Comparison of ENCODE assay signal across 13 cellular contexts in genomic region chr22:19870153-19871022, GRCh38. TPM values are rescaled to one million over a fixed set of nuclear protein-coding genes. Genes with fewer than 3 reads are reported as not detected.
DNase-seq lines count a peak whose midpoint lies in the region; ATAC-seq and TF ChIP-seq lines count a peak whose summit lies in the region.
"Had no signal": no experiment of that assay in that cellular context is flagged by ENCODE, and none has a peak within 500 bp of the region (broad histone marks: within the 10 kb centered on the region; RNA-seq: fewer than 3 reads in every experiment).

No MANE protein-coding gene starts in this region.

- no peaks in the 10 kb centered on the region for H3K9me3 Mint-ChIP-seq in GM23338

- H3K4me1 Mint-ChIP-seq in GM23338, result peaks cover 12% of the 10 kb centered on the region

- H3K27ac Mint-ChIP-seq in GM23338, result no peak overlapping the region

- no peaks in the 10 kb centered on the region for H3K27me3 ChIP-seq in BE2C
- no peaks in the 10 kb centered on the region for H3K27me3 ChIP-seq in ovary
- no peaks in the 10 kb centered on the region for H3K27me3 ChIP-seq in GM23338 (ENCODE audit: insufficient read depth)
- H3K27me3 ChIP-seq: vagina had no signal

- H3K36me3 Mint-ChIP-seq in GM23338 (ENCODE audit: low read depth), result no peaks in the 10 kb centered on the region

- no peaks in the 10 kb centered on the region for H3K9me2 ChIP-seq in GM23338 (ENCODE audit: insufficient read depth)

- H3K4me3 Mint-ChIP-seq in GM23338, result no peak overlapping the region

- H3K27me3 Mint-ChIP-seq in GM23338 (ENCODE audit: insufficient read depth, low read depth, poor library complexity), result peaks cover 9% of the 10 kb centered on the region

- peak; percentile 41 for DNase-seq in BE2C
- DNase-seq in NCI-H82 (lab: John Stamatoyannopoulos, UW), result peak; percentile 95
- peak; percentile 77 for DNase-seq in cardiac septum (ENCODE audit: low spot score)
- DNase-seq in ovary, result peak in 4 of 5 donors; percentile 8 to 31 (median 16)
- no peak for DNase-seq in GM23338 (ENCODE audit: low spot score)
- DNase-seq in ureter (ENCODE audit: low spot score), result no peak
- DNase-seq: activated CD4-positive, alpha-beta T cell treated with anti-CD3 and anti-CD28 coated beads, Interleukin-2, amount 50 U/mL, for 1 hour; activated naive CD4-positive, alpha-beta T cell; central memory CD4-positive, alpha-beta T cell; NCI-H1417 treated with DMSO at 0.1 percent for 48 hours had no signal

- H3K4me2 ChIP-seq in GM23338, result no peak overlapping the region

- H3K27ac ChIP-seq in ovary (no peak overlapping the region), GM23338 (ENCODE audit: low read depth) (no peak overlapping the region)
- H3K27ac ChIP-seq: vagina had no signal

- TF ChIP-seq CTCF in BE2C (IDR thresholded peaks at IDR 0.05; ENCODE audit: low read depth, low read length) (no peak), ovary (IDR thresholded peaks at IDR 0.05) (no peak), GM23338 (conservative IDR thresholded peaks at IDR 0.05; ENCODE audit: low read depth in 2 of 2) (no peak)

- H3F3A ChIP-seq in GM23338 (replicated peaks; ENCODE audit: low read depth), result no peaks in the 10 kb centered on the region

- TF ChIP-seq EP300 in ovary (IDR thresholded peaks at IDR 0.05), result no peak

- no peaks in the 10 kb centered on the region for H4K20me1 ChIP-seq in GM23338 (replicated peaks; ENCODE audit: insufficient read depth)

- H3K9me3 ChIP-seq in BE2C (no peaks in the 10 kb centered on the region), ovary (no peaks in the 10 kb centered on the region)
- H3K9me3 ChIP-seq: vagina had no signal

- H3K36me3 ChIP-seq in BE2C (no peaks in the 10 kb centered on the region), ovary (no peaks in the 10 kb centered on the region), GM23338 (ENCODE audit: insufficient read depth) (no peaks in the 10 kb centered on the region)
- H3K36me3 ChIP-seq: vagina had no signal

- ATAC-seq in HG02885 (IDR thresholded peaks at IDR 0.05; ENCODE audit: poor library complexity, unreplicated experiment) (no peak), GM23338 (no peak), HG03571 (IDR thresholded peaks at IDR 0.05; ENCODE audit: unreplicated experiment) (no peak)

- H3K79me2 ChIP-seq in GM23338 (replicated peaks; ENCODE audit: insufficient read depth), result no peaks in the 10 kb centered on the region

- intact Hi-C loops in cardiac septum (cut with DNase I) (no loop called here), ovary (cut with DNase I) (no loop called here)

- no peak for TF ChIP-seq POLR2A in ovary (IDR thresholded peaks at IDR 0.05)

- no peak overlapping the region for H2AFZ ChIP-seq in GM23338

- no peak overlapping the region for H3K4me3 ChIP-seq in BE2C (ENCODE audit: low read depth, low read length)
- no peak overlapping the region for H3K4me3 ChIP-seq in ovary
- H3K4me3 ChIP-seq in GM23338, result no peak overlapping the region
- H3K4me3 ChIP-seq: vagina had no signal

- H3K4me1 ChIP-seq in BE2C (peaks cover 7% of the 10 kb centered on the region), ovary (ENCODE audit: insufficient read depth) (peaks cover 3% of the 10 kb centered on the region), GM23338 (ENCODE audit: insufficient read depth) (no peaks in the 10 kb centered on the region)

- 82 to 87% (median 84%) methylated on average over 30 of the region's 30 CpGs for WGBS in ovary, 3 donors

TF ChIP-seq in GM23338, 12 proteins besides CTCF, POLR2A, EP300 and RAD21 (continues in another document):
- no peak for TF ChIP-seq EZH2phosphoT487 (IDR thresholded peaks at IDR 0.05; ENCODE audit: unreplicated experiment)
- no peak for TF ChIP-seq EZH2 (IDR thresholded peaks at IDR 0.05; ENCODE audit: low read depth, unreplicated experiment)
- TF ChIP-seq REST (IDR thresholded peaks at IDR 0.05; ENCODE audit: unreplicated experiment), result no peak
- no peak for TF ChIP-seq NANOG (IDR thresholded peaks at IDR 0.05; ENCODE audit: borderline replicate concordance)
- no peak for TF ChIP-seq ZNF331 (CRISPR knock-in tag; IDR thresholded peaks at IDR 0.05; ENCODE audit: low read depth)
- TF ChIP-seq CREB1 (CRISPR knock-in tag; IDR thresholded peaks at IDR 0.05; ENCODE audit: low read depth), result no peak
- TF ChIP-seq ZNF114 (CRISPR knock-in tag; IDR thresholded peaks at IDR 0.05), result no peak
- TF ChIP-seq STAT1 (IDR thresholded peaks at IDR 0.05; ENCODE audit: unreplicated experiment), result no peak

RNA-seq across cellular contexts. Expression of gene GNB1L, which starts 15.7 kb away (rescaled TPM):
- polyA plus RNA-seq in BE2C (2012; ENCODE audit: insufficient read depth, insufficient read length, low read depth), result 3.2 TPM
- total RNA-seq in cardiac septum, result 2.0 TPM
- 10 to 100 TPM in 2 of 7 donors, 1 to 10 TPM in 5; 3.1 to 14.9 (median 6.0) TPM for total RNA-seq in ovary
- polyA plus RNA-seq in ovary, result 1 to 10 TPM in 1 of 2 donors, not detected in 1; 5.1 TPM
- 19.2 and 27.8 TPM in 2 replicates for total RNA-seq in GM23338 (2014; rRNA removed; shearing (Covaris generic))
- 15.2 and 17.4 TPM in 2 replicates for polyA plus RNA-seq in GM23338 (2016; fragmentation: Nextera tagmentation; extraction: Ambion mirVana)
- total RNA-seq in ureter, result 6.0 TPM

RNA-seq across cellular contexts. Expression of gene RTL10, which starts 15.7 kb away (rescaled TPM):
- polyA plus RNA-seq in BE2C (2012; ENCODE audit: insufficient read depth, insufficient read length, low read depth), result 49.7 TPM
- total RNA-seq in cardiac septum, result 6.3 TPM
- 10 to 100 TPM in 6 of 7 donors, 1 to 10 TPM in 1; 9.1 to 54.3 (median 16.7) TPM for total RNA-seq in ovary
- 1 to 10 TPM; 7.1 to 7.3 TPM for polyA plus RNA-seq in ovary
- total RNA-seq in GM23338 (2014; rRNA removed; shearing (Covaris generic)), result 17.4 and 19.2 TPM in 2 replicates
- polyA plus RNA-seq in GM23338 (2016; fragmentation: Nextera tagmentation; extraction: Ambion mirVana), result 7.8 and 9.4 TPM in 2 replicates
- 28.6 TPM for total RNA-seq in ureter

Comparison
In these comparisons a context has a peak if more than half of its experiments do, and no peak if none do; other contexts are left out.
1. DNase-seq: peak in BE2C (single experiment), NCI-H82 (single experiment), cardiac septum (single experiment) and ovary (4 of 5); none in GM23338 (single experiment) and ureter (single experiment).